ENCODE assay signal across 8 cellular contexts in genomic region chr1:109984456-109985250, GRCh38. TPM values are rescaled to one million over a fixed set of nuclear protein-coding genes. Genes with fewer than 3 reads are reported as not detected.
A peak's percentile ranks its signal among the peaks of the same experiment; 100 is the strongest.
DNase-seq lines count a peak whose midpoint lies in the region; ATAC-seq and TF ChIP-seq lines count a peak whose summit lies in the region.

TSS of gene AHCYL1 (plus strand) at chr1:109984765. CDS start at chr1:109985053, 288 bp downstream.

- intact Hi-C loops in T-helper 2 cell treated with Interferon-gamma antibody and Interleukin-4, amounts not matched to agents 100 ng/mL and 5 ng/mL, for 36 hours (cut with micrococcal nuclease): loop anchor here (1.0 to 5.0 kb wide), 7 partner anchors 26 to 438 kb away; partner anchors contain the start of gene STRIP1
- intact Hi-C loops in uterus (cut with DNase I; ENCODE audit: low total_unique reads): loop anchor here (10.0 kb wide), 1 partner anchor 330 kb away; the partner anchor contains the start of gene GSTM4

- TF ChIP-seq CTCF in right atrium auricular region (IDR thresholded peaks at IDR 0.05) (peak; percentile 87 to 98), uterus (IDR thresholded peaks at IDR 0.05) (peak; percentile 96 to 99 (median 99))

- ATAC-seq in GM18502 (IDR thresholded peaks at IDR 0.05; ENCODE audit: poor library complexity, unreplicated experiment): peak; percentile 97
- ATAC-seq in HG02970 (IDR thresholded peaks at IDR 0.05; ENCODE audit: low FRiP score, unreplicated experiment): peak; percentile 93

- peak within 1 kb of the TSS; percentile 97 to 98 for H3K27ac ChIP-seq in right atrium auricular region
- H3K27ac ChIP-seq in uterus: peak within 1 kb of the TSS; percentile 97

- TF ChIP-seq POLR2A in uterus (IDR thresholded peaks at IDR 0.05): peak; percentile 99

- H3K9me3 ChIP-seq in right atrium auricular region (no peaks in the 10 kb centered on the region), uterus (no peaks in the 10 kb centered on the region)

- DNase-seq in NCI-H187 treated with DMSO at 0.1 percent for 48 hours (lab: John Stamatoyannopoulos, UW): peak; percentile 97
- DNase-seq in anterior cingulate cortex (lab: John Stamatoyannopoulos, UW): peak; percentile 87 to 100 (median 99)
- peak; percentile 99 for DNase-seq in right atrium auricular region (ENCODE audit: low spot score)
- DNase-seq in pulmonary artery endothelial cell (ENCODE audit: low read depth, low spot score): peak; percentile 96
- DNase-seq in uterus: peak; percentile 99

- H3K4me3 ChIP-seq in right atrium auricular region (peak within 1 kb of the TSS; percentile 75 to 84), uterus (peak within 1 kb of the TSS; percentile 65 to 88)

- peaks cover 0 to 63% of the 10 kb centered on the region in 2 donors for H3K4me1 ChIP-seq in right atrium auricular region
- H3K4me1 ChIP-seq in uterus: no peaks in the 10 kb centered on the region

- no peaks in the 10 kb centered on the region for H3K27me3 ChIP-seq in right atrium auricular region
- H3K27me3 ChIP-seq in uterus: no peaks in the 10 kb centered on the region

- no peaks in the 10 kb centered on the region for H3K36me3 ChIP-seq in right atrium auricular region
- no peaks in the 10 kb centered on the region for H3K36me3 ChIP-seq in uterus

RNA-seq across cellular contexts. Expression of gene AHCYL1, which starts in this region (rescaled TPM):
- total RNA-seq in T-helper 2 cell treated with Interferon-gamma antibody and Interleukin-4, amounts not matched to agents 100 ng/mL and 5 ng/mL, for 36 hours: 52.9 and 60.6 TPM in 2 replicates
- total RNA-seq in right atrium auricular region: 10 to 100 TPM; 28.7 to 36.9 TPM
- 65.4 and 79.5 TPM in 2 replicates for total RNA-seq in pulmonary artery endothelial cell
- 100 to 1,000 TPM in 1 of 4 donors, 10 to 100 TPM in 3; 51.2 to 183 (median 70.2) TPM for total RNA-seq in uterus

Comparison
In these comparisons a context has a peak if more than half of its experiments do, and no peak if none do; other contexts are left out.
1. Peak in every context shown above with its lines: DNase-seq, ATAC-seq, H3K4me3 ChIP-seq and H3K27ac ChIP-seq.